Comparison of ENCODE assay signal across 15 cellular contexts in the genomic region with DNA sequence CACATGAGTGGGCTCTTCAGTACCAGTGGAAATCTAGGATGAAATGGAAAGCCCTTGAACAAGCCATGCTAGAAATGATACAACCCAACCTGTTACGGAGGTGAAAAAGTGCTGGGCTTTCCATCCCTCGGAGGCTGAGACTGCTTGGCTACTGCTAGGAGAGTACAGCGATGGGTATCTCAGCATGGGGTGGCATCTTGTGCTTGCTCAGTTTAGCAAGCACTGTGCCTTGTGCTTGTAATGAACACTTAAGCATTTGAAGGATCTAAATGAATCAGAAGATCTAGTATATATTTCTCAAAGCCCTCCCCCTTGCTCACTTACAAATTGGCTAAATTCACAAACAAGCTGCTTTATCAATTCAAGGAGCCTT. TPM values are rescaled to one million over a fixed set of nuclear protein-coding genes. Genes with fewer than 3 reads are reported as not detected.
DNase-seq lines count a peak whose midpoint lies in the region; ATAC-seq, FAIRE-seq and TF ChIP-seq lines count a peak whose summit lies in the region.
"Had no signal": no experiment of that assay in that cellular context is flagged by ENCODE, and none has a peak within 500 bp of the region (broad histone marks: within the 10 kb centered on the region; RNA-seq: fewer than 3 reads in every experiment).

No MANE protein-coding gene starts in this region.

- TF ChIP-seq CTCF in Calu3 (IDR thresholded peaks at IDR 0.05; ENCODE audit: unreplicated experiment) = no peak
- TF ChIP-seq CTCF in PC-9 (conservative IDR thresholded peaks at IDR 0.05) = no peak
- TF ChIP-seq CTCF in esophagus muscularis mucosa (IDR thresholded peaks at IDR 0.05) = no peak
- TF ChIP-seq CTCF in osteoblast (IDR thresholded peaks at IDR 0.05; ENCODE audit: extremely low read depth, low read depth, low read length) = no peak

- H4K20me1 ChIP-seq in PC-9 (ENCODE audit: insufficient read depth) (no peaks in the 10 kb centered on the region), osteoblast (ENCODE audit: insufficient read depth, low read length) (no peaks in the 10 kb centered on the region)

- WGBS in esophagus muscularis mucosa = 97% methylated on average over 3 of the region's 3 CpGs

- TF ChIP-seq EP300 in esophagus muscularis mucosa (IDR thresholded peaks at IDR 0.05) = no peak

- H3K4me2 ChIP-seq in PC-9 (peak overlapping the region; percentile 63), osteoblast (ENCODE audit: insufficient read depth, low read length) (peak overlapping the region; percentile 64)
- H3K4me2 ChIP-seq: KMS-11 had no signal

- no peak for ATAC-seq in HG03097 (IDR thresholded peaks at IDR 0.05; ENCODE audit: low FRiP score, unreplicated experiment)

- H3K27me3 ChIP-seq in PC-9 (ENCODE audit: insufficient read depth, low read depth) (no peaks in the 10 kb centered on the region), esophagus muscularis mucosa (no peaks in the 10 kb centered on the region), osteoblast (ENCODE audit: insufficient read depth, low read length) (no peaks in the 10 kb centered on the region)
- H3K27me3 ChIP-seq: tibial nerve had no signal

- peak overlapping the region; percentile 8; the same call in 1 of the 2 replicates for H3K4me3 ChIP-seq in PC-9
- no peak overlapping the region for H3K4me3 ChIP-seq in esophagus muscularis mucosa
- peak overlapping the region; percentile 2 for H3K4me3 ChIP-seq in osteoblast (ENCODE audit: insufficient read depth, low read length)
- H3K4me3 ChIP-seq: skin epidermis, tibial nerve had no signal

- no peaks in the 10 kb centered on the region for H3K9me2 ChIP-seq in PC-9 (ENCODE audit: insufficient read depth)

- peak overlapping the region; percentile 40 for H3K27ac Mint-ChIP-seq in Calu3 (ENCODE audit: unreplicated experiment)
- H3K27ac Mint-ChIP-seq: activated CD4-positive, alpha-beta memory T cell treated with anti-CD3 and anti-CD28 coated beads for 36 hours had no signal

- H2AFZ ChIP-seq in PC-9 (peak overlapping the region; percentile 60), osteoblast (ENCODE audit: low read length) (peak overlapping the region; percentile 72)

- H3F3A ChIP-seq in PC-9 (ENCODE audit: insufficient read depth, low read depth) = peaks cover 23% of the 10 kb centered on the region

- BruUV-seq in Calu3 (replicated peaks; lab: Mats Ljungman, UMichigan) = no TSS peak
- TSS peak; percentile 45 for BruUV-seq in PC-9 (replicated peaks; lab: Mats Ljungman, UMichigan)

- H3K9me3 Mint-ChIP-seq in Calu3 (ENCODE audit: low read depth, unreplicated experiment) = no peaks in the 10 kb centered on the region
- H3K9me3 Mint-ChIP-seq: activated CD4-positive, alpha-beta memory T cell treated with anti-CD3 and anti-CD28 coated beads for 36 hours had no signal

- peaks cover 62% of the 10 kb centered on the region for H3K4me1 ChIP-seq in PC-9 (replicated peaks; ENCODE audit: insufficient read depth)
- peaks cover 29 to 69% (median 64%) of the 10 kb centered on the region in 4 donors for H3K4me1 ChIP-seq in esophagus muscularis mucosa
- H3K4me1 ChIP-seq in osteoblast (ENCODE audit: insufficient read depth, low read length) = peaks cover 58% of the 10 kb centered on the region

- H3K79me2 ChIP-seq in PC-9 (ENCODE audit: low read depth) (no peaks in the 10 kb centered on the region), osteoblast (ENCODE audit: insufficient read depth, low read length) (no peaks in the 10 kb centered on the region)

- no peak for FAIRE-seq in GM12892 (lab: Jason Lieb, UNC)
- FAIRE-seq: G401.6 had no signal

- H3K9me3 ChIP-seq in PC-9 (ENCODE audit: insufficient read depth, low read depth) (peaks cover 5% of the 10 kb centered on the region; the same call in 1 of the 2 replicates), esophagus muscularis mucosa (no peaks in the 10 kb centered on the region), osteoblast (ENCODE audit: low read depth, low read length) (no peaks in the 10 kb centered on the region)
- H3K9me3 ChIP-seq: tibial nerve had no signal

- no peak overlapping the region for H3K4me3 Mint-ChIP-seq in Calu3 (ENCODE audit: low read depth, unreplicated experiment)
- H3K4me3 Mint-ChIP-seq: activated CD4-positive, alpha-beta memory T cell treated with anti-CD3 and anti-CD28 coated beads for 36 hours had no signal

- intact Hi-C loops in Calu3 (cut with micrococcal nuclease; ENCODE audit: unreplicated experiment) (loop anchor here (5.0 kb wide), 1 partner anchor 204 kb away; no protein-coding TSS in a partner anchor), PC-9 (cut with micrococcal nuclease; ENCODE audit: unreplicated experiment) (loop anchor here (1.0 to 2.0 kb wide), 4 partner anchors 11 to 154 kb away; a partner anchor contains a TSS), esophagus muscularis mucosa (cut with DNase I) (loop anchor here (5.0 kb wide), 1 partner anchor 46 kb away; a partner anchor contains a TSS)

- no peaks in the 10 kb centered on the region for H3K27me3 Mint-ChIP-seq in Calu3 (ENCODE audit: unreplicated experiment)

- H3K36me3 ChIP-seq in PC-9 (ENCODE audit: low read depth) (no peaks in the 10 kb centered on the region), esophagus muscularis mucosa (no peaks in the 10 kb centered on the region), osteoblast (ENCODE audit: insufficient read depth, low read length) (no peaks in the 10 kb centered on the region)
- H3K36me3 ChIP-seq: tibial nerve had no signal

- DNase-seq in Calu3 (no peak), PC-9 (no peak), esophagus muscularis mucosa (ENCODE audit: extremely low spot score) (no peak), osteoblast (ENCODE audit: insufficient read length, low spot score, missing footprints) (no peak), AML-193 (lab: John Stamatoyannopoulos, UW) (no peak), GM12892 (ENCODE audit: insufficient read length) (no peak), NCI-H2107 treated with DMSO at 0.1 percent for 48 hours (lab: John Stamatoyannopoulos, UW; ENCODE audit: unreplicated experiment) (no peak)
- DNase-seq: activated CD4-positive, alpha-beta memory T cell treated with anti-CD3 and anti-CD28 coated beads for 36 hours; cerebellar nuclear complex; NCI-H1436 treated with DMSO at 0.1 percent for 48 hours had no signal

- H3K27ac ChIP-seq in PC-9 (peak overlapping the region; percentile 80), esophagus muscularis mucosa (replicated peaks in 1 of 4) (peak overlapping the region; percentile 76 to 82 (median 81)), osteoblast (ENCODE audit: low read depth, low read length) (peak overlapping the region; percentile 89)
- H3K27ac ChIP-seq: KMS-11 had no signal

- POLR2A ChIA-PET in PC-9 (lab: Charles Lee; ENCODE audit: unreplicated experiment) = no interaction called here

- TF ChIP-seq POLR2A in esophagus muscularis mucosa (IDR thresholded peaks at IDR 0.05; ENCODE audit: low read depth) (no peak), GM12892 (IDR thresholded peaks at IDR 0.05; ENCODE audit: low read depth, low read length) (no peak)

- CTCF ChIA-PET in Calu3 (lab: Charles Lee) = interaction anchor here (0.9 kb wide), 1 partner anchor 11 kb away, joined by 3 read pairs; no protein-coding TSS in a partner anchor
- CTCF ChIA-PET in PC-9 (lab: Charles Lee) = interaction anchor here (1.2 kb wide), 1 partner anchor 205 kb away, joined by 3 read pairs; no protein-coding TSS in a partner anchor

- H3K4me1 Mint-ChIP-seq in Calu3 (ENCODE audit: low read depth, unreplicated experiment) = peaks cover 39% of the 10 kb centered on the region

- H3K36me3 Mint-ChIP-seq in Calu3 (ENCODE audit: insufficient read depth, unreplicated experiment) = no peaks in the 10 kb centered on the region
- H3K36me3 Mint-ChIP-seq: activated CD4-positive, alpha-beta memory T cell treated with anti-CD3 and anti-CD28 coated beads for 36 hours had no signal

RNA-seq across cellular contexts. Expression of a gene that starts 44.3 kb away (rescaled TPM):
- 82.9 and 89.2 TPM in 2 replicates for total RNA-seq in Calu3 (2022)
- total RNA-seq in PC-9 (2021) = 79.3 and 100 TPM in 2 replicates
- total RNA-seq in esophagus muscularis mucosa = 100 to 1,000 TPM; 103 to 199 (median 151) TPM
- 81.0 and 96.3 TPM in 2 replicates for total RNA-seq in osteoblast
- polyA plus RNA-seq in GM12892 (2012; ENCODE audit: missing spikeins) = 13.9 TPM

Comparison
In these comparisons a context has a peak if more than half of its experiments do, and no peak if none do; other contexts are left out.
1. H3K4me3 ChIP-seq: peak in PC-9 (single experiment) and osteoblast (single experiment); none in esophagus muscularis mucosa (0 of 4).
2. Peak in every context shown above with its lines, with median percentiles within 50 percentile points of each other: H3K27ac ChIP-seq.